19 cellular contexts compared by ENCODE assay signal in genomic region chr10:21296575-21297355, GRCh38.
DNase-seq lines count a peak whose midpoint lies in the region; ATAC-seq, FAIRE-seq and TF ChIP-seq lines count a peak whose summit lies in the region.
"Had no signal": no experiment of that assay in that cellular context is flagged by ENCODE, and none has a peak within 500 bp of the region (broad histone marks: within the 10 kb centered on the region; RNA-seq: fewer than 3 reads in every experiment).

No MANE protein-coding gene starts in this region.

- peak overlapping the region; percentile 80 for H4K91ac ChIP-seq in neuronal stem cell (ENCODE audit: low read depth, low read length, poor library complexity)

- peak overlapping the region; percentile 94 for H3K18ac ChIP-seq in neuronal stem cell (ENCODE audit: low read length)

- DNase-seq in Caki2 (ENCODE audit: low read depth) (peak; percentile 73), NCI-H146 (lab: John Stamatoyannopoulos, UW) (peak; percentile 71), neuronal stem cell (ENCODE audit: low spot score) (no peak), HepG2 (ENCODE audit: low spot score) (no peak), SKM-1 (lab: John Stamatoyannopoulos, UW; ENCODE audit: unreplicated experiment) (no peak), putamen (ENCODE audit: low spot score) (no peak), cerebellar cortex (ENCODE audit: low spot score) (no peak)
- DNase-seq: CD4-positive, alpha-beta memory T cell; DND-41; GDM1; KG1; NCI-H1048; NCI-H1694; NCI-H2107; SIG-M5; SW 1271 had no signal

- peak overlapping the region; percentile 69 for H2BK12ac ChIP-seq in neuronal stem cell (ENCODE audit: low read length)

- H3K9ac ChIP-seq in iPS-18a (ENCODE audit: low read length) = no peak overlapping the region
- H3K9ac ChIP-seq in neuronal stem cell (ENCODE audit: low read depth, low read length, poor library complexity) = no peak overlapping the region
- H3K9ac ChIP-seq in HepG2 (ENCODE audit: insufficient read depth, low read depth, low read length) = no peak overlapping the region

- no peak for FAIRE-seq in HepG2 (lab: Jason Lieb, UNC)
- FAIRE-seq: GM12892, GM19239 had no signal

- no peak overlapping the region for H3K23ac ChIP-seq in neuronal stem cell (ENCODE audit: low read depth, low read length, poor library complexity)

- TF ChIP-seq EP300 in HepG2 (IDR thresholded peaks at IDR 0.05; ENCODE audit: low read depth in 2 of 2, low read length in 2 of 2) = no peak
- no peak for TF ChIP-seq EP300 in HepG2 (CRISPR knock-in tag; IDR thresholded peaks at IDR 0.05; ENCODE audit: borderline replicate concordance)

- peak overlapping the region; percentile 71 for H2AK5ac ChIP-seq in neuronal stem cell (ENCODE audit: low read depth, low read length)

- peak overlapping the region; percentile 91 for H2BK15ac ChIP-seq in neuronal stem cell (ENCODE audit: low read length)

- H3K79me2 ChIP-seq in HepG2 (ENCODE audit: insufficient read depth, low read length) = no peaks in the 10 kb centered on the region

- no peaks in the 10 kb centered on the region for H4K20me1 ChIP-seq in HepG2 (ENCODE audit: insufficient read depth, low read length)

- H2BK5ac ChIP-seq in neuronal stem cell (ENCODE audit: low read length) = peak overlapping the region; percentile 89

- no peak overlapping the region for H3K4me2 ChIP-seq in neuronal stem cell (ENCODE audit: insufficient read depth, low read length, poor library complexity, severe bottlenecking)
- no peak overlapping the region for H3K4me2 ChIP-seq in HepG2 (ENCODE audit: low read depth, low read length)

- no CpG with 5 or more reads among the region's 13 CpGs for WGBS in neuronal stem cell (ENCODE audit: extremely low coverage in 2 of 2, insufficient read length in 2 of 2, insufficient replicate concordance in 1 of 2), 2 donors
- 72% methylated on average over 13 of the region's 13 CpGs for WGBS in HepG2 (ENCODE audit: low lambda C conversion rate)

- CTCF ChIA-PET in HepG2 (lab: Yijun Ruan, JAX; ENCODE audit: low intra/inter-chr PET ratio, low total read pairs) = no interaction called here

- no peaks in the 10 kb centered on the region for H3K27me3 ChIP-seq in iPS-18a (ENCODE audit: control insufficient read depth, insufficient read depth, low read length)
- no peaks in the 10 kb centered on the region for H3K27me3 ChIP-seq in neuronal stem cell (ENCODE audit: control insufficient read depth in 3 of 3, insufficient read depth in 3 of 3, low read depth in 1 of 3, low read length in 3 of 3)
- H3K27me3 ChIP-seq in HepG2 (ENCODE audit: control insufficient read depth in 1 of 2, insufficient read depth in 2 of 2, low read length in 2 of 2) = peaks cover 0 to 10% of the 10 kb centered on the region in 2 experiments; a peak in 3 of 5 replicates

- no peak overlapping the region for H3K14ac ChIP-seq in neuronal stem cell (ENCODE audit: low read length)

- H3K27ac ChIP-seq in iPS-18a (ENCODE audit: low read length) (peak overlapping the region; percentile 51), neuronal stem cell (replicated peaks; ENCODE audit: low read length) (peak overlapping the region; percentile 73), HepG2 (ENCODE audit: extremely low read length, insufficient read depth, low read length) (no peak overlapping the region)

- H3K4me3 ChIP-seq in iPS-18a (ENCODE audit: low read length) (no peak overlapping the region), neuronal stem cell (ENCODE audit: low read length in 2 of 2) (no peak overlapping the region), HepG2 (replicated peaks in 1 of 3; ENCODE audit: insufficient read depth in 1 of 3, low read depth in 2 of 3, low read length in 3 of 3) (no peak overlapping the region)

- H3K4me1 ChIP-seq in iPS-18a (ENCODE audit: control insufficient read depth, low read depth, low read length) = peaks cover 50% of the 10 kb centered on the region
- H3K4me1 ChIP-seq in neuronal stem cell (ENCODE audit: control insufficient read depth in 2 of 2, insufficient read depth in 1 of 2, low read depth in 1 of 2, low read length in 2 of 2) = peaks cover 18 to 23% of the 10 kb centered on the region in 2 donors
- H3K4me1 ChIP-seq in HepG2 (ENCODE audit: insufficient read depth, low read length) = peaks cover 13% of the 10 kb centered on the region

- H3K4ac ChIP-seq in neuronal stem cell (ENCODE audit: low read length) = peak overlapping the region; percentile 2

- POLR2A ChIA-PET in HepG2 (lab: Yijun Ruan, JAX) = no interaction called here

- in situ Hi-C loops in Caki2 (cut with HindIII; ENCODE audit: low pct_unique_long_range_greater_than_20kb, low sequenced_read_pairs) = no loop called here
- in situ Hi-C loops in HepG2 (cut with HindIII; ENCODE audit: extremely low pct_ligation_motif_present, low pct_unique_long_range_greater_than_20kb) = loop anchor here (25.0 kb wide), 2 partner anchors 191 to 441 kb away; no protein-coding TSS in a partner anchor

- intact Hi-C loops in HepG2 (cut with micrococcal nuclease; ENCODE audit: unreplicated experiment) = no loop called here

- ATAC-seq in HepG2 = no peak

- no peak for TF ChIP-seq POLR2A in HepG2 (IDR thresholded peaks at IDR 0.05; ENCODE audit: insufficient read depth in 1 of 2, low read depth in 2 of 2, low read length in 2 of 2)

- H3K9me3 ChIP-seq in iPS-18a (ENCODE audit: control insufficient read depth, low read depth, low read length) = no peaks in the 10 kb centered on the region
- H3K9me3 ChIP-seq in neuronal stem cell (replicated peaks in 1 of 2; ENCODE audit: control insufficient read depth in 2 of 2, insufficient read depth in 1 of 2, low read depth in 1 of 2, low read length in 2 of 2) = no peaks in the 10 kb centered on the region
- no peaks in the 10 kb centered on the region for H3K9me3 ChIP-seq in HepG2 (ENCODE audit: low read length)

- no peak overlapping the region for H4K8ac ChIP-seq in neuronal stem cell (ENCODE audit: low read depth, low read length)

- H2BK120ac ChIP-seq in neuronal stem cell (ENCODE audit: low read depth, low read length) = peak overlapping the region; percentile 24

- H3K79me1 ChIP-seq in neuronal stem cell (ENCODE audit: low read depth, low read length) = no peaks in the 10 kb centered on the region

- H3K36me3 ChIP-seq in iPS-18a (ENCODE audit: control insufficient read depth, low read depth, low read length) (no peaks in the 10 kb centered on the region), neuronal stem cell (replicated peaks in 1 of 2; ENCODE audit: control insufficient read depth in 2 of 2, insufficient read depth in 2 of 2, low read length in 2 of 2) (no peaks in the 10 kb centered on the region), HepG2 (replicated peaks in 1 of 2; ENCODE audit: control insufficient read depth in 1 of 2, insufficient read depth in 2 of 2, low read length in 2 of 2) (no peaks in the 10 kb centered on the region)

- TF ChIP-seq CTCF in HepG2 (CRISPR knock-in tag; IDR thresholded peaks at IDR 0.05) = no peak

- H2AFZ ChIP-seq in neuronal stem cell (ENCODE audit: low read length) (peak overlapping the region; percentile 91), HepG2 (ENCODE audit: low read length) (no peak overlapping the region)

- no peak for TF ChIP-seq RAD21 in HepG2 (CRISPR knock-in tag; IDR thresholded peaks at IDR 0.05)

- no TSS peak for BruUV-seq in HepG2 (replicated peaks; lab: Mats Ljungman, UMichigan)

TF ChIP-seq in HepG2, 621 proteins besides CTCF, POLR2A, EP300 and RAD21 (continues in another document):
- TF ChIP-seq MED8 (CRISPR knock-in tag; IDR thresholded peaks at IDR 0.05; ENCODE audit: insufficient replicate concordance) = no peak

Comparison
In these comparisons a context has a peak if more than half of its experiments do, and no peak if none do; other contexts are left out.
1. DNase-seq: peak in Caki2 (single experiment) and NCI-H146 (single experiment); none in neuronal stem cell (single experiment), HepG2 (single experiment), SKM-1 (single experiment), putamen (single experiment) and cerebellar cortex (single experiment).